ENCODE assay signal across 4 cellular contexts in genomic region chr2:11889854-11890253, GRCh38.
TF ChIP-seq lines count a peak whose summit lies in the region.

No MANE protein-coding gene starts in this region.

TF ChIP-seq in A549, 52 proteins besides CTCF, POLR2A, EP300 and RAD21:
- TF ChIP-seq MAFK (IDR thresholded peaks at IDR 0.05; ENCODE audit: partially characterized antibody) (peak; percentile 94), JUN (IDR thresholded peaks at IDR 0.05) (no peak), EHMT2 (IDR thresholded peaks at IDR 0.05; ENCODE audit: low read depth) (no peak)

TF ChIP-seq in IMR-90, 13 proteins besides CTCF, POLR2A, EP300 and RAD21:
- no peak for TF ChIP-seq MAZ (IDR thresholded peaks at IDR 0.05; ENCODE audit: borderline replicate concordance, low read depth, low read length)
- TF ChIP-seq RCOR1 (IDR thresholded peaks at IDR 0.05; ENCODE audit: insufficient replicate concordance, low read length): no peak
- no peak for TF ChIP-seq ELK1 (IDR thresholded peaks at IDR 0.05; ENCODE audit: borderline replicate concordance, low read depth, low read length)
- no peak for TF ChIP-seq FOS (IDR thresholded peaks at IDR 0.05; ENCODE audit: low read depth, low read length)
- no peak for TF ChIP-seq NFE2L2 (IDR thresholded peaks at IDR 0.05; ENCODE audit: low read depth, low read length)
- no peak for TF ChIP-seq BHLHE40 (IDR thresholded peaks at IDR 0.05; ENCODE audit: low read depth, low read length)
- no peak for TF ChIP-seq MXI1 (IDR thresholded peaks at IDR 0.05; ENCODE audit: borderline replicate concordance, low read depth, low read length)
- peak; percentile 97 for TF ChIP-seq MAFK (IDR thresholded peaks at IDR 0.05; ENCODE audit: low read depth, low read length)

TF ChIP-seq in GM12878, 131 proteins besides CTCF, POLR2A, EP300 and RAD21:
- TF ChIP-seq ZBED1 (IDR thresholded peaks at IDR 0.05; ENCODE audit: borderline replicate concordance) (no peak), ZNF207 (IDR thresholded peaks at IDR 0.05; ENCODE audit: borderline replicate concordance) (no peak), RUNX3 (IDR thresholded peaks at IDR 0.05; ENCODE audit: low read length) (no peak), CREB1 (IDR thresholded peaks at IDR 0.05; ENCODE audit: low read depth) (no peak), SIN3A (IDR thresholded peaks at IDR 0.05; ENCODE audit: low read depth, low read length) (no peak), E4F1 (IDR thresholded peaks at IDR 0.05; ENCODE audit: borderline replicate concordance, partially characterized antibody) (no peak), POLR2AphosphoS2 (IDR thresholded peaks at IDR 0.05; ENCODE audit: low read depth, low read length) (no peak), PRDM15 (CRISPR knock-in tag; IDR thresholded peaks at IDR 0.05) (no peak), RELB (IDR thresholded peaks at IDR 0.05; ENCODE audit: low read depth) (no peak), ELK1 (IDR thresholded peaks at IDR 0.05; ENCODE audit: low read depth, low read length) (no peak)

TF ChIP-seq in H1, 55 proteins besides CTCF, POLR2A, EP300 and RAD21:
- TF ChIP-seq GTF2F1 (IDR thresholded peaks at IDR 0.05; ENCODE audit: borderline replicate concordance, low read depth, low read length) (no peak), MAFK (IDR thresholded peaks at IDR 0.05; ENCODE audit: low read depth, low read length) (peak; percentile 66; the same call in 1 of the 2 replicates), KDM1A (IDR thresholded peaks at IDR 0.05; ENCODE audit: borderline replicate concordance, low read length) (no peak)
